1 cellular context compared by ENCODE assay signal in the genomic region with DNA sequence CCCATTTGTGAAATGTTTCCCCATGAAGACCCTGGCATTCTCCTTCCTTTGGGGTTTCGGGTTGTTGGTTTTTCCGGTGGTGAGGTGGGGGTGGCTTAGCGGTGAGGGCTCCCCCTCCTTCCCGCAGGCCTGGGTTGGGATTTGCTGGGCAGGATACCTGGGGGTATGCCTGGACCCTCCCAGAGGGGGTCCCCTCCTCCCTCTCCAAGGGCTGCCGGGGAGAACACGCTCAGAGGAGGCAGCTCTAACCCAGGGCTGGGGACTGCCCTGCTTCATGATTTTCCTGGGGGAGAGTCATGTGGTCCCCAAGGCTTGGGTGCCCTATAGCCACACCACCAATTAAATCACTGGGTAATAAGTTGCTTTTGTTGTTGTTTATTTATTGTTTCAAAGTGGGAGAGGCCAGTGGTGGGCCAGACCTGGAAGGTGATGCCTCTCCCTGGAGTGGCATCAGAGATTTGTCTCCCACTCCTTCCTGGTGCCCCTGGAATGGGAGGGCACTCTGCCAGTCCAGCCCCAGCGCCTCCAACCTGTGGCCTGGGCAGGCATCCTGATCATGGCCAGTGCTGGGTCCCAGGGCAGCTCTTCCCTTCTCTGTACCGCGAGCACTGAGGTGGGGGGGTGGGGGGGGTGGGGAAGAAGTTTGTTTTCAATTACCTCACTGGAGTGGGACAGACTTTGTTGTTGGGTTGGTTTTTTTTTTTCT.
TF ChIP-seq lines count a peak whose summit lies in the region.

No MANE protein-coding gene starts in this region.

TF ChIP-seq in K562, 482 proteins besides CTCF, POLR2A, EP300 and RAD21 (continued from another document):
- no peak for TF ChIP-seq SOX6 (IDR thresholded peaks at IDR 0.05)
